Comparison of ENCODE assay signal across 20 cellular contexts in the genomic region with DNA sequence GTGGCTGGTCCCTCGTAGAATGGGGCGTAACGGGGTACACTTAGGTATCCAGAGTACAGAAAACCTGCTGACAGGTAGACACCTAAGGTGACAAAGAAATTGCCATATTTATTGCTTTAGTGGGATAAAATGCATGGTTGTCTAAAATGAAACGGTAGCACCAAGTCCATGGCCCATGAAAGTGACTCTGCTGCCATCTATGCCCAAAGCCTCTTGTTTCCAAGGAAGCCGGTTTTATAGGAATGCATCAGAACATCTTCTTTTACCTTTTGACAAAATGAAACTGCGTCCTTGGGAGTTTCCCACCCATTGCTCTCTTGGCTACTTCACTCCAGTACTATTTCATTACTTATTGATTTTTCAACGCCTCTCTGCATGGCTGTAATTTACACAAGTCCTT.
DNase-seq lines count a peak whose midpoint lies in the region; ATAC-seq, FAIRE-seq and TF ChIP-seq lines count a peak whose summit lies in the region.
"Had no signal": no experiment of that assay in that cellular context is flagged by ENCODE, and none has a peak within 500 bp of the region (broad histone marks: within the 10 kb centered on the region; RNA-seq: fewer than 3 reads in every experiment).

No MANE protein-coding gene starts in this region.

- DNase-seq in DMS53 (lab: John Stamatoyannopoulos, UW), result peak; percentile 9
- no peak for DNase-seq in DMS53 treated with DMSO at 0.1 percent for 48 hours (lab: John Stamatoyannopoulos, UW; ENCODE audit: unreplicated experiment)
- no peak for DNase-seq in PC-3
- peak; percentile 11 for DNase-seq in endothelial cell of umbilical vein (ENCODE audit: low read depth, low spot score)
- DNase-seq in heart left ventricle, result no peak
- no peak for DNase-seq in vagina (ENCODE audit: extremely low spot score in 2 of 2)
- no peak for DNase-seq in left lung
- DNase-seq: 8988T, Caco-2, DMS79, MG63, NCI-H1105, NCI-H187 treated with DMSO at 0.1 percent for 48 hours, NCI-H526, SHP77 had no signal

- H3K36me3 ChIP-seq in HEK293 (ENCODE audit: control insufficient read depth in 2 of 2, insufficient read depth in 1 of 2, low read length in 2 of 2) (no peaks in the 10 kb centered on the region), PC-3 (ENCODE audit: low read depth, low read length) (no peaks in the 10 kb centered on the region), endothelial cell of umbilical vein (ENCODE audit: control insufficient read depth in 2 of 2, extremely low read depth in 1 of 2, insufficient read depth in 2 of 2, low read length in 2 of 2) (no peaks in the 10 kb centered on the region), heart left ventricle (no peaks in the 10 kb centered on the region), vagina (no peaks in the 10 kb centered on the region), left lung (no peaks in the 10 kb centered on the region)
- H3K36me3 ChIP-seq: MG63 had no signal

- H3K27ac ChIP-seq in HEK293 (ENCODE audit: extremely low read depth, low read depth, low read length) (no peak overlapping the region), PC-3 (ENCODE audit: low read length) (no peak overlapping the region), endothelial cell of umbilical vein (ENCODE audit: insufficient read depth, low read depth, low read length) (no peak overlapping the region), heart left ventricle (no peak overlapping the region), vagina (no peak overlapping the region), left lung (no peak overlapping the region)

- H3K4me1 ChIP-seq in HEK293 (ENCODE audit: control insufficient read depth, insufficient read depth, low read length), result no peaks in the 10 kb centered on the region
- H3K4me1 ChIP-seq in PC-3 (ENCODE audit: insufficient read depth, low read length), result no peaks in the 10 kb centered on the region
- peaks cover 3% of the 10 kb centered on the region for H3K4me1 ChIP-seq in endothelial cell of umbilical vein (ENCODE audit: control insufficient read depth, extremely low read depth, insufficient read depth, low read length)
- H3K4me1 ChIP-seq in heart left ventricle, result no peaks in the 10 kb centered on the region
- H3K4me1 ChIP-seq in vagina, result no peaks in the 10 kb centered on the region
- H3K4me1 ChIP-seq in left lung, result no peaks in the 10 kb centered on the region

- POLR2A ChIA-PET in HEK293 (lab: Yijun Ruan, JAX), result no interaction called here
- POLR2A ChIA-PET in PC-3 (lab: Charles Lee; ENCODE audit: unreplicated experiment), result no interaction called here
- POLR2A ChIA-PET in endothelial cell of umbilical vein (lab: Charles Lee), result no interaction called here

- H3K27me3 ChIP-seq in PC-3 (ENCODE audit: low read length) (no peaks in the 10 kb centered on the region), endothelial cell of umbilical vein (ENCODE audit: control insufficient read depth in 2 of 2, insufficient read depth in 2 of 2, low read length in 2 of 2) (peaks cover 0 to 9% of the 10 kb centered on the region in 2 experiments), heart left ventricle (peaks cover 0 to 5% (median 0%) of the 10 kb centered on the region in 9 donors), vagina (no peaks in the 10 kb centered on the region), left lung (no peaks in the 10 kb centered on the region)
- H3K27me3 ChIP-seq: MG63 had no signal

- no peaks in the 10 kb centered on the region for H3K9me2 ChIP-seq in PC-3 (replicated peaks; ENCODE audit: low read length)

- H2AFZ ChIP-seq in PC-3 (ENCODE audit: low read length) (no peak overlapping the region), endothelial cell of umbilical vein (ENCODE audit: low read depth, low read length) (no peak overlapping the region)

- H3K9me3 ChIP-seq in HEK293 (ENCODE audit: control insufficient read depth, insufficient read depth, low read depth, low read length) (no peaks in the 10 kb centered on the region), PC-3 (ENCODE audit: low read length) (no peaks in the 10 kb centered on the region), endothelial cell of umbilical vein (replicated peaks; ENCODE audit: control insufficient read depth, insufficient read depth, low read length) (no peaks in the 10 kb centered on the region), heart left ventricle (no peaks in the 10 kb centered on the region), vagina (no peaks in the 10 kb centered on the region), left lung (no peaks in the 10 kb centered on the region)
- H3K9me3 ChIP-seq: MG63 had no signal

- intact Hi-C loops in PC-3 (cut with micrococcal nuclease), result loop anchor here (5.0 kb wide), 1 partner anchor 152 kb away; the partner anchor contains the start of gene ZFHX3
- intact Hi-C loops in endothelial cell of umbilical vein (cut with micrococcal nuclease), result loop anchor here (5.0 to 10.0 kb wide), 3 partner anchors 352 to 954 kb away; no protein-coding TSS in a partner anchor
- intact Hi-C loops in heart left ventricle (cut with DNase I), result loop anchor here in 9 of 10 donors (2.0 to 10.0 kb wide), 4 partner anchors 366 to 697 kb away; no protein-coding TSS in a partner anchor
- intact Hi-C loops in vagina (cut with DNase I), result loop anchor here (10.0 kb wide), 1 partner anchor 364 kb away; no protein-coding TSS in a partner anchor
- intact Hi-C loops in left lung (cut with DNase I), result no loop called here

- H3K9me1 ChIP-seq in endothelial cell of umbilical vein (replicated peaks; ENCODE audit: control insufficient read depth, extremely low read depth, insufficient read depth, low read length), result no peaks in the 10 kb centered on the region

- dilution Hi-C loops in endothelial cell of umbilical vein (cut with MboI; ENCODE audit: extremely low pct_ligation_motif_present, low sequenced_read_pairs), result no loop called here

- no peak overlapping the region for H3K4me3 ChIP-seq in HEK293 (ENCODE audit: low read depth, low read length)
- no peak overlapping the region for H3K4me3 ChIP-seq in PC-3 (ENCODE audit: low read length)
- no peak overlapping the region for H3K4me3 ChIP-seq in endothelial cell of umbilical vein (replicated peaks in 1 of 3; ENCODE audit: insufficient read depth in 1 of 3, low read depth in 1 of 3, low read length in 3 of 3)
- H3K4me3 ChIP-seq in heart left ventricle, result no peak overlapping the region
- H3K4me3 ChIP-seq in vagina, result no peak overlapping the region
- no peak overlapping the region for H3K4me3 ChIP-seq in left lung
- H3K4me3 ChIP-seq: GM12878, K562, MG63 had no signal

- no peaks in the 10 kb centered on the region for H4K20me1 ChIP-seq in PC-3 (ENCODE audit: low read length)
- H4K20me1 ChIP-seq in endothelial cell of umbilical vein (replicated peaks; ENCODE audit: control insufficient read depth, extremely low read depth, insufficient read depth, low read length), result no peaks in the 10 kb centered on the region

- H3K79me2 ChIP-seq in PC-3 (ENCODE audit: low read length) (no peaks in the 10 kb centered on the region), endothelial cell of umbilical vein (ENCODE audit: control insufficient read depth, insufficient read depth, low read length) (no peaks in the 10 kb centered on the region)

- TF ChIP-seq POLR2A in endothelial cell of umbilical vein (IDR thresholded peaks at IDR 0.05; ENCODE audit: low read depth, low read length) (no peak), heart left ventricle (IDR thresholded peaks at IDR 0.05) (no peak), vagina (IDR thresholded peaks at IDR 0.05) (no peak)

- no peaks in the 10 kb centered on the region for H3F3A ChIP-seq in PC-3 (ENCODE audit: low read length, unreplicated experiment)

- FAIRE-seq in endothelial cell of umbilical vein (lab: Jason Lieb, UNC), result no peak
- FAIRE-seq: GM12878, GM18507, HTR-8/SVneo had no signal

- CTCF ChIA-PET in HEK293 (lab: Yijun Ruan, JAX) (interaction anchor here (0.6 to 1.2 kb wide), 2 partner anchors 9 to 367 kb away, joined by 3 read pairs; no protein-coding TSS in a partner anchor), PC-3 (lab: Charles Lee) (no interaction called here), endothelial cell of umbilical vein (lab: Charles Lee) (no interaction called here)

- WGBS in heart left ventricle, 4 donors, result 83 to 91% (median 88%) methylated on average over 7 of the region's 7 CpGs

- ATAC-seq in PC-3 (no peak), heart left ventricle (no peak), left lung (no peak)
- ATAC-seq: GM12878, K562 had no signal

- TF ChIP-seq CTCF in HEK293 (tag by site-specific recombination; IDR thresholded peaks at IDR 0.05) (peak; percentile 23; the same call in 1 of the 2 replicates), PC-3 (conservative IDR thresholded peaks at IDR 0.05; ENCODE audit: low read depth, low read length) (0 out of 2 replicates have a peak, but pooled peaks have one; percentile 14), endothelial cell of umbilical vein (IDR thresholded peaks at IDR 0.05; ENCODE audit: extremely low read depth in 1 of 2, insufficient read depth in 1 of 2, low read depth in 1 of 2, low read length in 2 of 2) (peak in 1 of 2 donors; percentile 6), heart left ventricle (IDR thresholded peaks at IDR 0.05) (no peak), vagina (IDR thresholded peaks at IDR 0.05) (no peak), left lung (IDR thresholded peaks at IDR 0.05) (no peak)

- BruUV-seq in PC-3 (replicated peaks; lab: Mats Ljungman, UMichigan), result no TSS peak
- no TSS peak for BruUV-seq in endothelial cell of umbilical vein (replicated peaks; lab: Mats Ljungman, UMichigan)

- H3K9ac ChIP-seq in PC-3 (ENCODE audit: low read length) (no peak overlapping the region), endothelial cell of umbilical vein (replicated peaks; ENCODE audit: extremely low read depth, insufficient read depth, low read length) (no peak overlapping the region)

- no peak overlapping the region for H3K4me2 ChIP-seq in PC-3 (ENCODE audit: low read length)
- H3K4me2 ChIP-seq in endothelial cell of umbilical vein (ENCODE audit: insufficient read depth, low read length), result no peak overlapping the region

TF ChIP-seq in HEK293, 187 proteins besides CTCF, POLR2A, EP300 and RAD21 (continues in another document):
- TF ChIP-seq ZNF529 (tag by site-specific recombination; IDR thresholded peaks at IDR 0.05; ENCODE audit: insufficient replicate concordance) (no peak), ZFP41 (tag by site-specific recombination; IDR thresholded peaks at IDR 0.05; ENCODE audit: borderline replicate concordance) (no peak), ZNF670 (tag by site-specific recombination; IDR thresholded peaks at IDR 0.05; ENCODE audit: low read depth) (no peak), ZNF510 (tag by site-specific recombination; IDR thresholded peaks at IDR 0.05; ENCODE audit: insufficient replicate concordance) (no peak), ZNF426 (tag by site-specific recombination; IDR thresholded peaks at IDR 0.05) (no peak)

TF ChIP-seq in endothelial cell of umbilical vein, 7 proteins besides CTCF, POLR2A, EP300 and RAD21:
- TF ChIP-seq POLR2AphosphoS5 (IDR thresholded peaks at IDR 0.05; ENCODE audit: insufficient read depth, low read depth, low read length), result no peak
- no peak for TF ChIP-seq MYC (IDR thresholded peaks at IDR 0.05; ENCODE audit: low read depth, low read length)

Comparison
In these comparisons a context has a peak if more than half of its experiments do, and no peak if none do; other contexts are left out.
1. DNase-seq: peak in DMS53 (single experiment) and endothelial cell of umbilical vein (single experiment); none in DMS53 treated with DMSO at 0.1 percent for 48 hours (single experiment), PC-3 (single experiment), heart left ventricle (0 of 5), vagina (0 of 2) and left lung (0 of 2).
2. CTCF ChIP-seq: peak in HEK293 (single experiment) and PC-3 (single experiment); none in heart left ventricle (0 of 12), vagina (0 of 3) and left lung (0 of 2).
3. intact Hi-C loops: an anchor here in PC-3 (5.0 kb wide), endothelial cell of umbilical vein (5.0 to 10.0 kb wide), heart left ventricle (2.0 to 10.0 kb wide) and vagina (10.0 kb wide); none called in left lung.